9 cellular contexts compared by ENCODE assay signal in the genomic region with DNA sequence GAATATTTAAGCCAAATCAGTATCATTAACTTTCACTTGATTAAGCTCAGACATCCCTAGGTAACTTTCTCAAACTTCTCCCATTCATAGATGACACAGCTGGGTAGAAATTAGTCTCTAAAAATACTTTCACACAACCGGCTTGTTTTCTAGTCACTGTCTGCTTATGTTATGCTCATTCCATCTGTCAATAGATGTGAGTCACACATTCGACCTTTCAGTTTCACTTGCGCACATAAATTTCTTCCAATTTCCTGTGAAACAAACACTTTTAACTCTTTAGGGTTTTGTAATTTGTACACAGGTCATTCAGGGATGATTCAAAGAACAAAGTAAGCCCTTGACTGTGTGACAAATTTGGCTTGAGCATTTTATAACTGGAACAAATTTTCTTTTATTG.
A peak's percentile ranks its signal among the peaks of the same experiment; 100 is the strongest.
DNase-seq lines count a peak whose midpoint lies in the region; ATAC-seq, FAIRE-seq and TF ChIP-seq lines count a peak whose summit lies in the region.
"Had no signal": no experiment of that assay in that cellular context is flagged by ENCODE, and none has a peak within 500 bp of the region (broad histone marks: within the 10 kb centered on the region; RNA-seq: fewer than 3 reads in every experiment).

No MANE protein-coding gene starts in this region.

- no peak overlapping the region for H3K4me3 Mint-ChIP-seq in activated naive CD4-positive, alpha-beta T cell treated with anti-CD3 and anti-CD28 coated beads for 36 hours
- H3K4me3 Mint-ChIP-seq in naive thymus-derived CD4-positive, alpha-beta T cell: no peak overlapping the region
- H3K4me3 Mint-ChIP-seq: naive B cell had no signal

- H4K20me1 ChIP-seq in KMS-11 (ENCODE audit: insufficient read depth) (no peaks in the 10 kb centered on the region), keratinocyte (ENCODE audit: control insufficient read depth, extremely low read depth, insufficient read depth, low read length) (no peaks in the 10 kb centered on the region)

- intact Hi-C loops in activated naive CD4-positive, alpha-beta T cell treated with anti-CD3 and anti-CD28 coated beads for 36 hours (cut with micrococcal nuclease): no loop called here
- intact Hi-C loops in naive thymus-derived CD4-positive, alpha-beta T cell (cut with micrococcal nuclease): no loop called here

- no peak overlapping the region for H3K9ac ChIP-seq in KMS-11
- no peak overlapping the region for H3K9ac ChIP-seq in keratinocyte (ENCODE audit: control insufficient read depth, extremely low read depth, insufficient read depth, low read length)

- H3K4me1 Mint-ChIP-seq in activated naive CD4-positive, alpha-beta T cell treated with anti-CD3 and anti-CD28 coated beads for 36 hours (ENCODE audit: low read depth): no peaks in the 10 kb centered on the region
- H3K4me1 Mint-ChIP-seq in naive thymus-derived CD4-positive, alpha-beta T cell: peaks cover 0 to 2% (median 0%) of the 10 kb centered on the region in 7 donors
- H3K4me1 Mint-ChIP-seq: naive B cell had no signal

- H3K4me2 ChIP-seq in KMS-11: peak overlapping the region; percentile 19; the same call in 1 of the 2 replicates
- no peak overlapping the region for H3K4me2 ChIP-seq in keratinocyte (ENCODE audit: control insufficient read depth, extremely low read depth, insufficient read depth, low read depth, low read length)

- peak; percentile 94 for FAIRE-seq in H54 (lab: Jason Lieb, UNC)
- peak; percentile 17 for FAIRE-seq in keratinocyte (lab: Jason Lieb, UNC)

- no peaks in the 10 kb centered on the region for H3K36me3 ChIP-seq in KMS-11 (ENCODE audit: insufficient read depth)
- H3K36me3 ChIP-seq in keratinocyte (ENCODE audit: control insufficient read depth in 2 of 2, extremely low read depth in 1 of 2, insufficient read depth in 2 of 2, low read length in 2 of 2): no peaks in the 10 kb centered on the region
- no peaks in the 10 kb centered on the region for H3K36me3 ChIP-seq in naive thymus-derived CD4-positive, alpha-beta T cell (ENCODE audit: control insufficient read depth in 2 of 3, insufficient read depth in 3 of 3, low read length in 3 of 3)

- H3K27me3 Mint-ChIP-seq in activated naive CD4-positive, alpha-beta T cell treated with anti-CD3 and anti-CD28 coated beads for 36 hours (ENCODE audit: low read depth): no peaks in the 10 kb centered on the region
- H3K27me3 Mint-ChIP-seq in naive thymus-derived CD4-positive, alpha-beta T cell: no peaks in the 10 kb centered on the region
- H3K27me3 Mint-ChIP-seq: naive B cell had no signal

- H2AFZ ChIP-seq in KMS-11 (ENCODE audit: low read depth) (no peak overlapping the region), keratinocyte (ENCODE audit: control insufficient read depth, low read length) (peak overlapping the region; percentile 8)

- H3K9me1 ChIP-seq in keratinocyte (ENCODE audit: control insufficient read depth, extremely low read depth, insufficient read depth, low read length): no peaks in the 10 kb centered on the region

- H3K27me3 ChIP-seq in KMS-11 (ENCODE audit: insufficient read depth, low read depth) (no peaks in the 10 kb centered on the region), keratinocyte (ENCODE audit: control insufficient read depth, extremely low read depth, insufficient read depth, low read length) (no peaks in the 10 kb centered on the region)
- no peaks in the 10 kb centered on the region for H3K27me3 ChIP-seq in naive thymus-derived CD4-positive, alpha-beta T cell (ENCODE audit: control insufficient read depth in 2 of 2, insufficient read depth in 2 of 2, low read length in 2 of 2)

- POLR2A ChIA-PET in naive thymus-derived CD4-positive, alpha-beta T cell (lab: Charles Lee): no interaction called here

- H3K79me2 ChIP-seq in KMS-11 (ENCODE audit: insufficient read depth, low read depth): no peaks in the 10 kb centered on the region
- no peaks in the 10 kb centered on the region for H3K79me2 ChIP-seq in keratinocyte (ENCODE audit: control insufficient read depth, insufficient read depth, low read length)

- H3K4me1 ChIP-seq in KMS-11 (ENCODE audit: low read depth, poor library complexity, severe bottlenecking): peaks cover 7% of the 10 kb centered on the region
- no peaks in the 10 kb centered on the region for H3K4me1 ChIP-seq in keratinocyte (ENCODE audit: control insufficient read depth, extremely low read depth, insufficient read depth, low read length)
- no peaks in the 10 kb centered on the region for H3K4me1 ChIP-seq in naive thymus-derived CD4-positive, alpha-beta T cell (ENCODE audit: control insufficient read depth in 2 of 2, insufficient read depth in 2 of 2, low read length in 2 of 2)

- TF ChIP-seq CTCF in GM13977 (IDR thresholded peaks at IDR 0.05; ENCODE audit: extremely low read depth, insufficient read depth, missing control alignments) (no peak), KMS-11 (conservative IDR thresholded peaks at IDR 0.05; ENCODE audit: low read depth, low read length) (no peak), keratinocyte (optimal IDR thresholded peaks at IDR 0.05 in 1 of 3, IDR thresholded peaks at IDR 0.05 in 1 of 3, conservative IDR thresholded peaks at IDR 0.05 in 1 of 3; ENCODE audit: extremely low read depth in 1 of 3, insufficient read depth in 2 of 3, low read length in 3 of 3) (no peak)

- dilution Hi-C loops in keratinocyte (cut with MboI; ENCODE audit: extremely low pct_ligation_motif_present, low sequenced_read_pairs): no loop called here

- H3K36me3 Mint-ChIP-seq in activated naive CD4-positive, alpha-beta T cell treated with anti-CD3 and anti-CD28 coated beads for 36 hours (ENCODE audit: low read depth): no peaks in the 10 kb centered on the region
- no peaks in the 10 kb centered on the region for H3K36me3 Mint-ChIP-seq in naive thymus-derived CD4-positive, alpha-beta T cell
- H3K36me3 Mint-ChIP-seq: naive B cell had no signal

- in situ Hi-C loops in GM13977 (cut with MboI; ENCODE audit: low pct_unique_long_range_greater_than_20kb, low sequenced_read_pairs, unreplicated experiment): no loop called here

- H3K9me3 Mint-ChIP-seq in activated naive CD4-positive, alpha-beta T cell treated with anti-CD3 and anti-CD28 coated beads for 36 hours: peaks cover 10% of the 10 kb centered on the region
- peaks cover 0 to 15% (median 5%) of the 10 kb centered on the region in 11 donors for H3K9me3 Mint-ChIP-seq in naive thymus-derived CD4-positive, alpha-beta T cell

- no peak for TF ChIP-seq POLR2A in H54 (IDR thresholded peaks at IDR 0.05; ENCODE audit: low read depth, low read length)

- no peaks in the 10 kb centered on the region for H3K9me3 ChIP-seq in keratinocyte (ENCODE audit: control insufficient read depth, low read depth, low read length)
- no peaks in the 10 kb centered on the region for H3K9me3 ChIP-seq in naive thymus-derived CD4-positive, alpha-beta T cell (ENCODE audit: control insufficient read depth in 2 of 3, low read length in 3 of 3)

- no peak for ATAC-seq in naive thymus-derived CD4-positive, alpha-beta T cell

- H3K27ac ChIP-seq in KMS-11 (no peak overlapping the region), keratinocyte (ENCODE audit: control insufficient read depth, insufficient read depth, low read length) (no peak overlapping the region)
- H3K27ac ChIP-seq in naive thymus-derived CD4-positive, alpha-beta T cell (ENCODE audit: low read depth, low read length): no peak overlapping the region

- DNase-seq in GM13977 (ENCODE audit: low spot score) (peak; percentile 9), H54 (ENCODE audit: insufficient read length, low spot score) (no peak), keratinocyte (ENCODE audit: low read depth, low spot score) (no peak), DMS114 treated with DMSO at 0.1 percent for 48 hours (lab: John Stamatoyannopoulos, UW; ENCODE audit: unreplicated experiment) (no peak), NOMO-1 treated with dmso at 0.1 percent for 144 hours (lab: John Stamatoyannopoulos, UW; ENCODE audit: unreplicated experiment) (no peak)
- DNase-seq in activated naive CD4-positive, alpha-beta T cell treated with anti-CD3 and anti-CD28 coated beads for 36 hours: no peak
- no peak for DNase-seq in naive thymus-derived CD4-positive, alpha-beta T cell
- DNase-seq: naive B cell had no signal

- H3K4me3 ChIP-seq in KMS-11 (IDR thresholded peaks at IDR 0.05; ENCODE audit: insufficient read depth, low read depth, low read length): no peak overlapping the region
- no peak overlapping the region for H3K4me3 ChIP-seq in keratinocyte (ENCODE audit: control insufficient read depth in 2 of 3, extremely low read depth in 1 of 3, insufficient read depth in 2 of 3, low read depth in 1 of 3, low read length in 3 of 3)
- no peak overlapping the region for H3K4me3 ChIP-seq in naive thymus-derived CD4-positive, alpha-beta T cell (ENCODE audit: low read length)

- CTCF ChIA-PET in activated naive CD4-positive, alpha-beta T cell treated with anti-CD3 and anti-CD28 coated beads for 36 hours (lab: Charles Lee): no interaction called here
- CTCF ChIA-PET in naive thymus-derived CD4-positive, alpha-beta T cell (lab: Charles Lee): interaction anchor here (0.6 kb wide), 1 partner anchor 15 kb away, joined by 3 read pairs; no protein-coding TSS in a partner anchor

- H3K27ac Mint-ChIP-seq in activated naive CD4-positive, alpha-beta T cell treated with anti-CD3 and anti-CD28 coated beads for 36 hours: no peak overlapping the region
- no peak overlapping the region for H3K27ac Mint-ChIP-seq in naive thymus-derived CD4-positive, alpha-beta T cell
- H3K27ac Mint-ChIP-seq: naive B cell had no signal
